In the genomic region with DNA sequence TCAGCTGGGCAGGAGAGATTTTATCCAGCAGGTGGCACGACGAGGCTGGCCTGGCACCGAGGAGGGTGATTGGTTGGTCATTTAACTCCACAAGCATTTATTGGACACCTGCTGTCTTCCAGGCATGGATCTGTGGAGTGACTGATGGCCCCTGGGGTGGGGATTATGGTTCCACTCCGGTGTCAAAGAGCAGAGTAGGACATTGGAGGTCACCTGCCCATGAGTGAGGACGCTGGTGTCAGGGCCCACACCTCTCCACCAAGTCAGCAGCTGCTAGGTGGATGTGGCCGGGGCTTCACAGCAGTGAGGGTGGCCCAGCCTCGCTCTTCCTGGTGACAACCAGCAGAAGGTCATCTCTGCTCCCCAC, we compare ENCODE assay signal across 14 cellular contexts.
"Had no signal": no experiment of that assay in that cellular context is flagged by ENCODE, and none has a peak within 500 bp of the region (broad histone marks: within the 10 kb centered on the region; RNA-seq: fewer than 3 reads in every experiment).

No MANE protein-coding gene starts in this region.

- H3K27me3 Mint-ChIP-seq: activated CD8-positive, alpha-beta T cell treated with anti-CD3 and anti-CD28 coated beads for 36 hours had no signal

- H3K36me3 Mint-ChIP-seq: stimulated activated effector memory CD8-positive, alpha-beta T cell treated with anti-CD3 and anti-CD28 coated beads, Interleukin-12 subunit alpha, Interleukin-12 subunit beta, amount 100 ng/mL, for 72 hours had no signal

- H3K4me1 ChIP-seq: esophagus squamous epithelium, tibial artery, vagina had no signal

- H3K4me3 ChIP-seq: esophagus squamous epithelium, tibial artery, vagina had no signal

- H3K27ac Mint-ChIP-seq: activated CD8-positive, alpha-beta T cell treated with anti-CD3 and anti-CD28 coated beads for 36 hours; activated T-helper 1 cell treated with anti-CD3 and anti-CD28 coated beads, Interleukin-12 subunit alpha, Interleukin-12 subunit beta, Interleukin-2, Interleukin-4 antibody, amounts not matched to agents 30 ng/mL and 10 ng/mL and 1 ng/mL, durations not matched to agents 14 hours and 24 hours and 36 hours; nephron progenitor cell; stimulated activated effector memory CD8-positive, alpha-beta T cell treated with anti-CD3 and anti-CD28 coated beads, Interleukin-12 subunit alpha, Interleukin-12 subunit beta, amount 100 ng/mL, for 72 hours; T-helper 2 cell treated with Interferon-gamma antibody and Interleukin-4, amounts not matched to agents 5 μg/mL and 100 μg/mL, for 36 hours had no signal

- DNase-seq: activated CD8-positive, alpha-beta memory T cell treated with anti-CD3 and anti-CD28 coated beads, Interleukin-2, amount 50 U/mL, for 48 hours; activated CD8-positive, alpha-beta T cell treated with anti-CD3 and anti-CD28 coated beads for 36 hours; activated naive CD4-positive, alpha-beta T cell treated with Interleukin-2 at 50 U/mL for 16 hours; effector CD4-positive, alpha-beta T cell; esophagus squamous epithelium; hippocampal formation; left ventricle myocardium superior; mesendoderm; nephron progenitor cell had no signal

- H3K9me3 ChIP-seq: esophagus squamous epithelium, vagina had no signal

- H3K36me3 ChIP-seq: esophagus squamous epithelium, tibial artery, vagina had no signal

- H3K27ac ChIP-seq: esophagus squamous epithelium, tibial artery, vagina had no signal

- H3K4me1 Mint-ChIP-seq: nephron progenitor cell; stimulated activated effector memory CD8-positive, alpha-beta T cell treated with anti-CD3 and anti-CD28 coated beads, Interleukin-12 subunit alpha, Interleukin-12 subunit beta, amount 100 ng/mL, for 72 hours had no signal

- H3K4me3 Mint-ChIP-seq: activated CD8-positive, alpha-beta T cell treated with anti-CD3 and anti-CD28 coated beads for 36 hours; activated T-helper 1 cell treated with anti-CD3 and anti-CD28 coated beads, Interleukin-12 subunit alpha, Interleukin-12 subunit beta, Interleukin-2, Interleukin-4 antibody, amounts not matched to agents 30 ng/mL and 10 ng/mL and 1 ng/mL, durations not matched to agents 14 hours and 24 hours and 36 hours; nephron progenitor cell; stimulated activated effector memory CD8-positive, alpha-beta T cell treated with anti-CD3 and anti-CD28 coated beads, Interleukin-12 subunit alpha, Interleukin-12 subunit beta, amount 100 ng/mL, for 72 hours; T-helper 2 cell treated with Interferon-gamma antibody and Interleukin-4, amounts not matched to agents 5 μg/mL and 100 μg/mL, for 36 hours had no signal

- H3K9me3 Mint-ChIP-seq: T-helper 2 cell treated with Interferon-gamma antibody and Interleukin-4, amounts not matched to agents 5 μg/mL and 100 μg/mL, for 36 hours had no signal

- H3K27me3 ChIP-seq: esophagus squamous epithelium, tibial artery, vagina had no signal

- ATAC-seq: activated CD8-positive, alpha-beta T cell treated with anti-CD3 and anti-CD28 coated beads for 36 hours; left ventricle myocardium superior; stimulated activated effector memory CD8-positive, alpha-beta T cell treated with anti-CD3 and anti-CD28 coated beads, Interleukin-12 subunit alpha, Interleukin-12 subunit beta, amount 100 ng/mL, for 72 hours had no signal
